In genomic region chr20:18138639-18139583, GRCh38 we compare ENCODE assay signal across 8 cellular contexts. TPM values are rescaled to one million over a fixed set of nuclear protein-coding genes. Genes with fewer than 3 reads are reported as not detected.
DNase-seq lines count a peak whose midpoint lies in the region; ATAC-seq and TF ChIP-seq lines count a peak whose summit lies in the region.

No MANE protein-coding gene starts in this region.

- TF ChIP-seq CTCF in AG10803 (conservative IDR thresholded peaks at IDR 0.05; ENCODE audit: low read length): no peak
- no peak for TF ChIP-seq CTCF in KMS-11 (conservative IDR thresholded peaks at IDR 0.05; ENCODE audit: low read depth, low read length)
- no peak for TF ChIP-seq CTCF in choroid plexus epithelial cell (conservative IDR thresholded peaks at IDR 0.05; ENCODE audit: low read depth, low read length)

- H3K4me1 ChIP-seq in KMS-11 (ENCODE audit: low read depth, poor library complexity, severe bottlenecking): peaks cover 7% of the 10 kb centered on the region
- peaks cover 28% of the 10 kb centered on the region for H3K4me1 ChIP-seq in mucosa of stomach (ENCODE audit: control insufficient read depth, insufficient read depth, low read length)

- no peaks in the 10 kb centered on the region for H3K36me3 ChIP-seq in KMS-11 (ENCODE audit: insufficient read depth)
- H3K36me3 ChIP-seq in mucosa of stomach (ENCODE audit: control insufficient read depth, insufficient read depth, low read length): no peaks in the 10 kb centered on the region

- no peaks in the 10 kb centered on the region for H3K27me3 ChIP-seq in KMS-11 (ENCODE audit: insufficient read depth, low read depth)
- H3K27me3 ChIP-seq in mucosa of stomach (ENCODE audit: control insufficient read depth, insufficient read depth, low read length): no peaks in the 10 kb centered on the region

- no peaks in the 10 kb centered on the region for H3K9me3 ChIP-seq in mucosa of stomach (ENCODE audit: control insufficient read depth, low read length)

- peak overlapping the region; percentile 80 for H3K4me2 ChIP-seq in KMS-11

- no peaks in the 10 kb centered on the region for H4K20me1 ChIP-seq in KMS-11 (ENCODE audit: insufficient read depth)

- H2AFZ ChIP-seq in KMS-11 (ENCODE audit: low read depth): peak overlapping the region; percentile 99; the same call in 1 of the 2 replicates

- DNase-seq in AG10803 (ENCODE audit: low read depth) (no peak), choroid plexus epithelial cell (ENCODE audit: low read depth) (no peak), cerebellum (ENCODE audit: low spot score) (no peak), cerebellar nuclear complex (lab: John Stamatoyannopoulos, UW) (no peak)

- no peak for ATAC-seq in GM21786 (IDR thresholded peaks at IDR 0.05; ENCODE audit: unreplicated experiment)
- no peak for ATAC-seq in GM21381 (IDR thresholded peaks at IDR 0.05; ENCODE audit: unreplicated experiment)

- H3K79me2 ChIP-seq in KMS-11 (ENCODE audit: insufficient read depth, low read depth): peaks cover 16% of the 10 kb centered on the region

- peak overlapping the region; percentile 80; the same call in 1 of the 2 replicates for H3K27ac ChIP-seq in KMS-11

- H3K4me3 ChIP-seq in AG10803 (ENCODE audit: low read length) (peak overlapping the region; percentile 71), KMS-11 (IDR thresholded peaks at IDR 0.05; ENCODE audit: insufficient read depth, low read depth, low read length) (no peak overlapping the region), choroid plexus epithelial cell (ENCODE audit: low read depth, low read length) (peak overlapping the region; percentile 95), mucosa of stomach (ENCODE audit: low read length) (peak overlapping the region; percentile 95)

- peak overlapping the region; percentile 88; the same call in 1 of the 2 replicates for H3K9ac ChIP-seq in KMS-11
- peak overlapping the region; percentile 95 for H3K9ac ChIP-seq in mucosa of stomach (ENCODE audit: low read length)

RNA-seq across cellular contexts. Expression of gene KAT14, which starts 1.2 kb away (rescaled TPM):
- total RNA-seq in cerebellum: 20.8 TPM

RNA-seq across cellular contexts. Expression of gene PET117, which starts 1.2 kb away (rescaled TPM):
- total RNA-seq in cerebellum: 8.3 TPM
